Comparison of ENCODE assay signal across 10 cellular contexts in the genomic region with DNA sequence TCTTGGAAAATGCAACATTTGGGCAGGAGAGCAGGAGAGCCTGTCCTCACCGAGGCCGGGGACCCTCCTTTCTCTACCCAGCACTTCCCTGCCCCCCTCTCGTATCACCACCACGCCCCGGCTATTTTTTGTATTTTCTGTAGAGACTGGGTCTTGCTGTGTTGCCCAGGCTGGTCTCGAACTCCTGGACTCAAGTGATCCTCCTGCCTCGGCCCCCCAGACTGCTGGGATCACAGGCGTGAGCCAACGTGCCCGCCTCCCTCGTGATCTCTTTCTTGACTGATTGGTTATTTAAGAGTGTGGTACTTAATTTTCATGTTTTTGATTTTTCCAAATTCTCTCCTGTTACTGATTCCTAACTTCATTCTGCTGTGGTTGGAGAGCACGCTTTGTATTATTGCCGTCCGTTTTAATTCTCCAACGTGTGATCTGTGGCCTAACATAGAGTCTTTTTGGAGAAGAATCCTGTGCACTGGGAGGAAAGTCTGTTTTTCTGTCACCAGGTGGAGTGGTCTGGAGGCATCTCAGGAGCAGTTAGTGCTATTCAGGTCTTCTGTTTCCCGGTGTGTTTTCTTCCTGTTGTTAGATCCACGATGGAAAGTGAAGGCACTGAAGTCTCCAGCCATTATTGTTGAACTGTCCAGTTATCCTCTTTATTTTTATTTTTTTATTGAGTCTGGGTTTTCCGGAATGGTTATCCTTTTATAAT. TPM values are rescaled to one million over a fixed set of nuclear protein-coding genes. Genes with fewer than 3 reads are reported as not detected.
DNase-seq lines count a peak whose midpoint lies in the region; TF ChIP-seq lines count a peak whose summit lies in the region.
"Had no signal": no experiment of that assay in that cellular context is flagged by ENCODE, and none has a peak within 500 bp of the region (broad histone marks: within the 10 kb centered on the region; RNA-seq: fewer than 3 reads in every experiment).

No MANE protein-coding gene starts in this region.

- H3K9me3 ChIP-seq in tibial nerve: peaks cover 0 to 12% (median 0%) of the 10 kb centered on the region in 4 donors

- H3K9me3 Mint-ChIP-seq in activated naive CD4-positive, alpha-beta T cell treated with anti-CD3 and anti-CD28 coated beads for 36 hours: no peaks in the 10 kb centered on the region
- no peaks in the 10 kb centered on the region for H3K9me3 Mint-ChIP-seq in activated T-helper 1 cell treated with anti-CD3 and anti-CD28 coated beads, Interleukin-12 subunit alpha, Interleukin-12 subunit beta, Interleukin-2, Interleukin-4 antibody, amounts not matched to agents 30 ng/mL and 10 ng/mL and 1 ng/mL, durations not matched to agents 14 hours and 24 hours and 36 hours
- peaks cover 0 to 3% (median 0%) of the 10 kb centered on the region in 6 donors for H3K9me3 Mint-ChIP-seq in immature natural killer cell

- H3K27me3 Mint-ChIP-seq in activated naive CD4-positive, alpha-beta T cell treated with anti-CD3 and anti-CD28 coated beads for 36 hours (ENCODE audit: low read depth): peaks cover 11% of the 10 kb centered on the region
- H3K27me3 Mint-ChIP-seq in activated T-helper 1 cell treated with anti-CD3 and anti-CD28 coated beads, Interleukin-12 subunit alpha, Interleukin-12 subunit beta, Interleukin-2, Interleukin-4 antibody, amounts not matched to agents 30 ng/mL and 10 ng/mL and 1 ng/mL, durations not matched to agents 14 hours and 24 hours and 36 hours (ENCODE audit: insufficient read depth): peaks cover 24% of the 10 kb centered on the region
- peaks cover 16 to 21% (median 20%) of the 10 kb centered on the region in 3 donors for H3K27me3 Mint-ChIP-seq in immature natural killer cell (ENCODE audit: low read depth in 3 of 3)

- TF ChIP-seq CTCF in tibial nerve (IDR thresholded peaks at IDR 0.05): no peak

- H3K27ac Mint-ChIP-seq in activated naive CD4-positive, alpha-beta T cell treated with anti-CD3 and anti-CD28 coated beads for 36 hours: no peak overlapping the region
- H3K27ac Mint-ChIP-seq in activated T-helper 1 cell treated with anti-CD3 and anti-CD28 coated beads, Interleukin-12 subunit alpha, Interleukin-12 subunit beta, Interleukin-2, Interleukin-4 antibody, amounts not matched to agents 30 ng/mL and 10 ng/mL and 1 ng/mL, durations not matched to agents 14 hours and 24 hours and 36 hours: peak overlapping the region; percentile 51
- peak overlapping the region in 4 of 6 donors; percentile 3 to 77 (median 56) for H3K27ac Mint-ChIP-seq in immature natural killer cell

- intact Hi-C loops in activated naive CD4-positive, alpha-beta T cell treated with anti-CD3 and anti-CD28 coated beads for 36 hours (cut with micrococcal nuclease): loop anchor here (1.0 kb wide), 1 partner anchor 8 kb away; no protein-coding TSS in a partner anchor
- intact Hi-C loops in activated T-helper 1 cell treated with anti-CD3 and anti-CD28 coated beads, Interleukin-12 subunit alpha, Interleukin-12 subunit beta, Interleukin-2, Interleukin-4 antibody, amounts not matched to agents 30 ng/mL and 10 ng/mL and 1 ng/mL, durations not matched to agents 14 hours and 24 hours and 36 hours (cut with micrococcal nuclease): loop anchor here (1.0 to 5.0 kb wide), 2 partner anchors 11 to 104 kb away; no protein-coding TSS in a partner anchor

- no peaks in the 10 kb centered on the region for H3K36me3 ChIP-seq in tibial nerve

- H3K4me3 ChIP-seq in tibial nerve: peak overlapping the region in 3 of 4 donors; percentile 26 to 45 (median 34)

- TF ChIP-seq POLR2A in tibial nerve (IDR thresholded peaks at IDR 0.05): no peak

- TF ChIP-seq EP300 in tibial nerve (IDR thresholded peaks at IDR 0.05): no peak

- no peak for DNase-seq in activated naive CD4-positive, alpha-beta T cell treated with anti-CD3 and anti-CD28 coated beads for 36 hours
- DNase-seq in activated naive CD4-positive, alpha-beta T cell (lab: John Stamatoyannopoulos, UW): no peak
- no peak for DNase-seq in activated T-helper 1 cell treated with anti-CD3 and anti-CD28 coated beads, Interleukin-12 subunit alpha, Interleukin-12 subunit beta, Interleukin-2, Interleukin-4 antibody, amounts not matched to agents 30 ng/mL and 10 ng/mL and 1 ng/mL, durations not matched to agents 14 hours and 24 hours and 36 hours (ENCODE audit: low spot score)
- DNase-seq in immature natural killer cell (no peak), tibial nerve (ENCODE audit: low spot score in 2 of 2) (no peak), pons (ENCODE audit: low spot score) (no peak), OCI-M2 (lab: John Stamatoyannopoulos, UW; ENCODE audit: unreplicated experiment) (no peak)
- DNase-seq in stimulated activated CD4-positive, alpha-beta T cell treated with anti-CD3 and anti-CD28 coated beads, Interleukin-4, amount 100 ng/mL, for 4 hours: no peak
- DNase-seq: DMS79 treated with DMSO at 0.1 percent for 48 hours, NCI-H1105 had no signal

- peak overlapping the region in 1 of 4 donors; percentile 34 for H3K27ac ChIP-seq in tibial nerve

- 71 to 75% methylated on average over 18 of the region's 18 CpGs for WGBS in tibial nerve, 2 donors

- H3K4me1 Mint-ChIP-seq in activated naive CD4-positive, alpha-beta T cell treated with anti-CD3 and anti-CD28 coated beads for 36 hours (ENCODE audit: low read depth): peaks cover 17% of the 10 kb centered on the region
- H3K4me1 Mint-ChIP-seq in activated T-helper 1 cell treated with anti-CD3 and anti-CD28 coated beads, Interleukin-12 subunit alpha, Interleukin-12 subunit beta, Interleukin-2, Interleukin-4 antibody, amounts not matched to agents 30 ng/mL and 10 ng/mL and 1 ng/mL, durations not matched to agents 14 hours and 24 hours and 36 hours (ENCODE audit: low read depth): peaks cover 20% of the 10 kb centered on the region
- H3K4me1 Mint-ChIP-seq in immature natural killer cell: peaks cover 16% of the 10 kb centered on the region in 2 donors

- peaks cover 0 to 16% (median 10%) of the 10 kb centered on the region in 4 donors for H3K4me1 ChIP-seq in tibial nerve

- H3K27me3 ChIP-seq in tibial nerve: peaks cover 0 to 21% of the 10 kb centered on the region in 2 donors

- CTCF ChIA-PET in activated naive CD4-positive, alpha-beta T cell treated with anti-CD3 and anti-CD28 coated beads for 36 hours (lab: Charles Lee): no interaction called here

- peak overlapping the region; percentile 63 for H3K4me3 Mint-ChIP-seq in activated naive CD4-positive, alpha-beta T cell treated with anti-CD3 and anti-CD28 coated beads for 36 hours
- peak overlapping the region; percentile 52 for H3K4me3 Mint-ChIP-seq in activated T-helper 1 cell treated with anti-CD3 and anti-CD28 coated beads, Interleukin-12 subunit alpha, Interleukin-12 subunit beta, Interleukin-2, Interleukin-4 antibody, amounts not matched to agents 30 ng/mL and 10 ng/mL and 1 ng/mL, durations not matched to agents 14 hours and 24 hours and 36 hours
- peak overlapping the region; percentile 56 to 79 (median 74) for H3K4me3 Mint-ChIP-seq in immature natural killer cell

- H3K36me3 Mint-ChIP-seq in activated naive CD4-positive, alpha-beta T cell treated with anti-CD3 and anti-CD28 coated beads for 36 hours (ENCODE audit: low read depth): no peaks in the 10 kb centered on the region
- peaks cover 4% of the 10 kb centered on the region for H3K36me3 Mint-ChIP-seq in activated T-helper 1 cell treated with anti-CD3 and anti-CD28 coated beads, Interleukin-12 subunit alpha, Interleukin-12 subunit beta, Interleukin-2, Interleukin-4 antibody, amounts not matched to agents 30 ng/mL and 10 ng/mL and 1 ng/mL, durations not matched to agents 14 hours and 24 hours and 36 hours (ENCODE audit: low read depth)
- H3K36me3 Mint-ChIP-seq in immature natural killer cell: no peaks in the 10 kb centered on the region

RNA-seq across cellular contexts. Expression of a gene that starts 40.4 kb away (rescaled TPM):
- 1 to 10 TPM; 3.5 to 3.6 TPM for total RNA-seq in activated naive CD4-positive, alpha-beta T cell treated with anti-CD3 and anti-CD28 coated beads for 36 hours
- 8.1 and 9.5 TPM in 2 replicates for total RNA-seq in activated T-helper 1 cell treated with anti-CD3 and anti-CD28 coated beads, Interleukin-12 subunit alpha, Interleukin-12 subunit beta, Interleukin-2, Interleukin-4 antibody, amounts not matched to agents 30 ng/mL and 10 ng/mL and 1 ng/mL, durations not matched to agents 14 hours and 24 hours and 36 hours
- polyA plus RNA-seq in immature natural killer cell: 1 to 10 TPM; 4.0 to 5.0 (median 5.0) TPM
- total RNA-seq in tibial nerve: 10 to 100 TPM; 11.2 to 26.0 (median 16.2) TPM

RNA-seq across cellular contexts. Expression of a gene that starts 57.6 kb away (rescaled TPM):
- under 1 TPM; 0.31 to 0.64 TPM for total RNA-seq in activated naive CD4-positive, alpha-beta T cell treated with anti-CD3 and anti-CD28 coated beads for 36 hours
- total RNA-seq in activated T-helper 1 cell treated with anti-CD3 and anti-CD28 coated beads, Interleukin-12 subunit alpha, Interleukin-12 subunit beta, Interleukin-2, Interleukin-4 antibody, amounts not matched to agents 30 ng/mL and 10 ng/mL and 1 ng/mL, durations not matched to agents 14 hours and 24 hours and 36 hours: 1.3 and 2.6 TPM in 2 replicates
- polyA plus RNA-seq in immature natural killer cell: not detected
- total RNA-seq in tibial nerve: 1 to 10 TPM in 2 of 4 donors, not detected in 2; 1.4 to 3.3 TPM
